Comparison of ENCODE assay signal across 10 cellular contexts in the genomic region with DNA sequence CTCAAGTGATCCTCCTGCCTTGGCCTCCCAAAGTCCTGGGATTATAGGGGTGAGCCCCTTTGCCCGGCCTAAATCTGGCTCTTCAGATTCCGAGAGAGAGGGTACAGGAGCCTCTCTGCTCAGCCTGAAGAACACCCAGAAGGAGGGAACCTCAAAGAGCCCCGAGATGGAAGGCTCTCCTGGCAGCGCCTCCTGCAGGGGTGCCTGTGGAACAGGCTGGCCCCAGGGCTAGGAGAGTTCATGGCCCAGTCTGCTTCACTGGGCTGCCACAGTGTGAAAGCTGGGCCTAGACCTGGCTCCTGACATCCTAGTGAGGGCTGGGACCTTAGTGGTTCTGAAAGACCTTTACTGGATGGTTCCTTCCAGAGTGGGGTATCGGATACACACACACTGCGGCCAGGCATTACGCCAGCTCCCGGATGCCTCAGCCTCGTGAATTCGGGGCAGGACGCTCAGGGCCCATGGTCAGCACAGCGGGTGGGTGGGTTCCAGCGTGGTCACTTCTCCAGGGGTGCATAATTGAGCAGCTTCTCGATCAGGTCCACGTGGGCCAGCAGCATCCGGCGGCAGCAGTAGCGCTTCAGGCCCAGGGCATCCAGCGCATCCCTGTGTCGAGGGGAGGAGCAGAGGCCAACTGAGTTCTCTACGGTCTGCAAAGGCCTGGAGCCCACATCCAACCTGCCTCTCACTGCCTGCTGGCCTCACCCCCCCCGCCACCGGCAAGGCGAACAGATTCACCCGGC. TPM values are rescaled to one million over a fixed set of nuclear protein-coding genes. Genes with fewer than 3 reads are reported as not detected.
DNase-seq lines count a peak whose midpoint lies in the region; ATAC-seq and TF ChIP-seq lines count a peak whose summit lies in the region.
"Had no signal": no experiment of that assay in that cellular context is flagged by ENCODE, and none has a peak within 500 bp of the region (broad histone marks: within the 10 kb centered on the region; RNA-seq: fewer than 3 reads in every experiment).

No MANE protein-coding gene starts in this region.

- no peak overlapping the region for H3K4me3 ChIP-seq in HL-60 (replicated peaks; ENCODE audit: insufficient read depth, low read length)

- peaks cover 6% of the 10 kb centered on the region for H3K4me1 Mint-ChIP-seq in CD4-positive, alpha-beta T cell (ENCODE audit: low read depth)
- peaks cover 22% of the 10 kb centered on the region for H3K4me1 Mint-ChIP-seq in activated naive CD8-positive, alpha-beta T cell treated with anti-CD3 and anti-CD28 coated beads for 36 hours

- no peak for ATAC-seq in CD4-positive, alpha-beta T cell (ENCODE audit: poor library complexity)
- ATAC-seq in HG03442 (IDR thresholded peaks at IDR 0.05; ENCODE audit: unreplicated experiment), result no peak
- ATAC-seq in GM18873 (IDR thresholded peaks at IDR 0.05; ENCODE audit: low FRiP score, unreplicated experiment), result no peak

- intact Hi-C loops in CD4-positive, alpha-beta T cell (cut with DNase I, micrococcal nuclease), result loop anchor here (10.0 kb wide), 4 partner anchors 85 to 735 kb away; a partner anchor contains a TSS

- H3K27ac ChIP-seq in CD4-positive, alpha-beta T cell (ENCODE audit: low read depth, low read length), result no peak overlapping the region
- H3K27ac ChIP-seq in HL-60 (replicated peaks), result no peak overlapping the region

- H3K36me3 Mint-ChIP-seq in CD4-positive, alpha-beta T cell (ENCODE audit: low read depth), result peaks cover 22% of the 10 kb centered on the region
- H3K36me3 Mint-ChIP-seq in activated naive CD8-positive, alpha-beta T cell treated with anti-CD3 and anti-CD28 coated beads for 36 hours, result peaks cover 11% of the 10 kb centered on the region

- no peaks in the 10 kb centered on the region for H3K9me3 ChIP-seq in CD4-positive, alpha-beta T cell (ENCODE audit: control insufficient read depth, low read length)

- no peak overlapping the region for H3K27ac Mint-ChIP-seq in CD4-positive, alpha-beta T cell
- H3K27ac Mint-ChIP-seq in activated naive CD8-positive, alpha-beta T cell treated with anti-CD3 and anti-CD28 coated beads for 36 hours, result peak overlapping the region; percentile 46

- POLR2A ChIA-PET in CD4-positive, alpha-beta T cell (lab: Charles Lee), result interaction anchor here (5.0 to 7.6 kb wide), 2 partner anchors 10 to 21 kb away, joined by 49 to 71 read pairs; a partner anchor contains a TSS

- no peak for DNase-seq in CD4-positive, alpha-beta T cell
- DNase-seq in HL-60 (ENCODE audit: low read depth in 1 of 2, low spot score in 1 of 2) (no peak), myocyte (ENCODE audit: low read depth) (peak; percentile 49), epidermal melanocyte (ENCODE audit: insufficient read length, low spot score) (no peak), SK-N-DZ (ENCODE audit: low spot score) (no peak)
- no peak for DNase-seq in activated naive CD8-positive, alpha-beta T cell treated with anti-CD3 and anti-CD28 coated beads for 36 hours
- DNase-seq: posterior cingulate gyrus, T1000 had no signal

- no peaks in the 10 kb centered on the region for H3K9me3 Mint-ChIP-seq in CD4-positive, alpha-beta T cell
- H3K9me3 Mint-ChIP-seq in activated naive CD8-positive, alpha-beta T cell treated with anti-CD3 and anti-CD28 coated beads for 36 hours, result no peaks in the 10 kb centered on the region

- H3K4me3 Mint-ChIP-seq in CD4-positive, alpha-beta T cell, result peak overlapping the region; percentile 74
- peak overlapping the region; percentile 86 for H3K4me3 Mint-ChIP-seq in activated naive CD8-positive, alpha-beta T cell treated with anti-CD3 and anti-CD28 coated beads for 36 hours

- no peaks in the 10 kb centered on the region for H3K27me3 Mint-ChIP-seq in CD4-positive, alpha-beta T cell
- no peaks in the 10 kb centered on the region for H3K27me3 Mint-ChIP-seq in activated naive CD8-positive, alpha-beta T cell treated with anti-CD3 and anti-CD28 coated beads for 36 hours

- no peak for TF ChIP-seq CTCF in CD4-positive, alpha-beta T cell (IDR thresholded peaks at IDR 0.05)
- peak; percentile 36 for TF ChIP-seq CTCF in HL-60 (IDR thresholded peaks at IDR 0.05; ENCODE audit: insufficient read depth, low read length)

- CTCF ChIA-PET in CD4-positive, alpha-beta T cell (lab: Charles Lee), result interaction anchor here (0.8 kb wide), 1 partner anchor 75 kb away, joined by 3 read pairs; no protein-coding TSS in a partner anchor

- H3K27me3 ChIP-seq in CD4-positive, alpha-beta T cell (ENCODE audit: control insufficient read depth, insufficient read depth, low read length), result no peaks in the 10 kb centered on the region
- H3K27me3 ChIP-seq in HL-60 (ENCODE audit: insufficient read depth, poor library complexity, severe bottlenecking), result no peaks in the 10 kb centered on the region

RNA-seq across cellular contexts. Expression of a gene that starts 2.3 kb away (rescaled TPM):
- total RNA-seq in CD4-positive, alpha-beta T cell, result 10 to 100 TPM; 19.6 to 19.8 TPM
- total RNA-seq in activated naive CD8-positive, alpha-beta T cell treated with anti-CD3 and anti-CD28 coated beads for 36 hours, result 100 to 1,000 TPM; 121 to 134 TPM
- 66.0 and 91.9 TPM in 2 replicates for total RNA-seq in myocyte
- 691 TPM for polyA plus RNA-seq in myocyte (2012)
- polyA plus RNA-seq in SK-N-DZ (2014; cell fraction: cytosol; rRNA removed), result 19.3 and 25.4 TPM in 2 replicates
- 10.4 and 16.2 TPM in 2 replicates for polyA plus RNA-seq in SK-N-DZ (2014; cell fraction: nucleus; rRNA removed)

RNA-seq across cellular contexts. Expression of a gene that starts 2.6 kb away (rescaled TPM):
- total RNA-seq in CD4-positive, alpha-beta T cell, result 1 to 10 TPM; 1.6 to 2.0 TPM
- 10 to 100 TPM; 12.8 to 16.2 TPM for total RNA-seq in activated naive CD8-positive, alpha-beta T cell treated with anti-CD3 and anti-CD28 coated beads for 36 hours
- 56.7 and 63.9 TPM in 2 replicates for total RNA-seq in myocyte
- polyA plus RNA-seq in myocyte (2012), result 141 TPM
- 93.8 and 122 TPM in 2 replicates for polyA plus RNA-seq in SK-N-DZ (2014; cell fraction: cytosol; rRNA removed)
- polyA plus RNA-seq in SK-N-DZ (2014; cell fraction: nucleus; rRNA removed), result 185 and 239 TPM in 2 replicates

RNA-seq across cellular contexts. Expression of a gene that starts 7.3 kb away (rescaled TPM):
- total RNA-seq in CD4-positive, alpha-beta T cell, result 10 to 100 TPM; 20.2 to 20.8 TPM
- 10 to 100 TPM; 47.3 to 51.1 TPM for total RNA-seq in activated naive CD8-positive, alpha-beta T cell treated with anti-CD3 and anti-CD28 coated beads for 36 hours
- 900 and 1,201 TPM in 2 replicates for total RNA-seq in myocyte
- polyA plus RNA-seq in myocyte (2012), result 1,432 TPM
- 190 and 218 TPM in 2 replicates for polyA plus RNA-seq in SK-N-DZ (2014; cell fraction: cytosol; rRNA removed)
- polyA plus RNA-seq in SK-N-DZ (2014; cell fraction: nucleus; rRNA removed), result 299 and 307 TPM in 2 replicates

RNA-seq across cellular contexts. Expression of a gene that starts 12.3 kb away (rescaled TPM):
- under 1 TPM in 1 of 2 experiments, not detected in 1; 0.33 TPM for total RNA-seq in CD4-positive, alpha-beta T cell
- 1 to 10 TPM in 1 of 2 experiments, under 1 TPM in 1; 0.76 to 1.1 TPM for total RNA-seq in activated naive CD8-positive, alpha-beta T cell treated with anti-CD3 and anti-CD28 coated beads for 36 hours
- 16.6 and 26.5 TPM in 2 replicates for total RNA-seq in myocyte
- polyA plus RNA-seq in myocyte (2012), result 9.4 TPM
- polyA plus RNA-seq in SK-N-DZ (2014; cell fraction: cytosol; rRNA removed), result 25.4 and 33.1 TPM in 2 replicates
- polyA plus RNA-seq in SK-N-DZ (2014; cell fraction: nucleus; rRNA removed), result 281 and 344 TPM in 2 replicates

RNA-seq across cellular contexts. Expression of a gene that starts 21.3 kb away (rescaled TPM):
- total RNA-seq in CD4-positive, alpha-beta T cell, result 100 to 1,000 TPM; 202 to 220 TPM
- total RNA-seq in activated naive CD8-positive, alpha-beta T cell treated with anti-CD3 and anti-CD28 coated beads for 36 hours, result 10 to 100 TPM; 32.7 to 34.7 TPM
- total RNA-seq in myocyte, result 84.0 and 183 TPM in 2 replicates
- polyA plus RNA-seq in myocyte (2012), result 179 TPM
- 23.7 and 25.9 TPM in 2 replicates for polyA plus RNA-seq in SK-N-DZ (2014; cell fraction: cytosol; rRNA removed)
- polyA plus RNA-seq in SK-N-DZ (2014; cell fraction: nucleus; rRNA removed), result 119 and 135 TPM in 2 replicates

Comparison
In these comparisons a context has a peak if more than half of its experiments do, and no peak if none do; other contexts are left out.
1. RNA of a gene that starts 2.6 kb away (total RNA-seq): 56.7 to 63.9 TPM in myocyte and 12.8 to 16.2 TPM in activated naive CD8-positive, alpha-beta T cell treated with anti-CD3 and anti-CD28 coated beads for 36 hours; 1.6 to 2.0 TPM in CD4-positive, alpha-beta T cell; every median in the first group is over 4 times any median in the second.
2. RNA of a gene that starts 7.3 kb away (total RNA-seq): 900 to 1,201 TPM in myocyte; 47.3 to 51.1 TPM in activated naive CD8-positive, alpha-beta T cell treated with anti-CD3 and anti-CD28 coated beads for 36 hours and 20.2 to 20.8 TPM in CD4-positive, alpha-beta T cell; every median in the first group is over 10 times any median in the second.